2 cellular contexts compared by ENCODE assay signal in genomic region chr20:21820045-21820444, GRCh38.
TF ChIP-seq lines count a peak whose summit lies in the region.

No MANE protein-coding gene starts in this region.

TF ChIP-seq in HepG2, 621 proteins besides CTCF, POLR2A, EP300 and RAD21 (continued from another document and continues in another):
- TF ChIP-seq NFAT5 (CRISPR knock-in tag; IDR thresholded peaks at IDR 0.05) (no peak), ZNF616 (CRISPR knock-in tag; IDR thresholded peaks at IDR 0.05; ENCODE audit: low read depth) (no peak), RAD51 (IDR thresholded peaks at IDR 0.05; ENCODE audit: borderline replicate concordance) (no peak), ARHGAP35 (CRISPR knock-in tag; IDR thresholded peaks at IDR 0.05; ENCODE audit: borderline replicate concordance) (no peak), ZNF280D (CRISPR knock-in tag; IDR thresholded peaks at IDR 0.05) (no peak), NFIC (IDR thresholded peaks at IDR 0.05; ENCODE audit: low read length) (no peak), ZNF646 (CRISPR knock-in tag; IDR thresholded peaks at IDR 0.05) (no peak)

TF ChIP-seq in K562, 482 proteins besides CTCF, POLR2A, EP300 and RAD21 (continued from another document):
- no peak for TF ChIP-seq PKNOX1 (IDR thresholded peaks at IDR 0.05)
- no peak for TF ChIP-seq CHD1 (IDR thresholded peaks at IDR 0.05; ENCODE audit: low read length)
- no peak for TF ChIP-seq KDM5B (IDR thresholded peaks at IDR 0.05; ENCODE audit: insufficient replicate concordance, low read depth, low read length)
- TF ChIP-seq DACH1 (IDR thresholded peaks at IDR 0.05; ENCODE audit: partially characterized antibody) = no peak
- 0 out of 2 replicates have a peak, but pooled peaks have one; percentile 1 for TF ChIP-seq MAFF (IDR thresholded peaks at IDR 0.05; ENCODE audit: low read length)
- no peak for TF ChIP-seq CCNT2 (IDR thresholded peaks at IDR 0.05; ENCODE audit: borderline replicate concordance, extremely low read depth, insufficient read length, low read depth, low read length)
- TF ChIP-seq SMARCB1 (IDR thresholded peaks at IDR 0.05; ENCODE audit: insufficient read length, low read depth) = no peak
- TF ChIP-seq MAFG (tag; conservative IDR thresholded peaks at IDR 0.05) = 0 out of 2 replicates have a peak, but pooled peaks have one; percentile 5
